8 cellular contexts compared by ENCODE assay signal in the genomic region with DNA sequence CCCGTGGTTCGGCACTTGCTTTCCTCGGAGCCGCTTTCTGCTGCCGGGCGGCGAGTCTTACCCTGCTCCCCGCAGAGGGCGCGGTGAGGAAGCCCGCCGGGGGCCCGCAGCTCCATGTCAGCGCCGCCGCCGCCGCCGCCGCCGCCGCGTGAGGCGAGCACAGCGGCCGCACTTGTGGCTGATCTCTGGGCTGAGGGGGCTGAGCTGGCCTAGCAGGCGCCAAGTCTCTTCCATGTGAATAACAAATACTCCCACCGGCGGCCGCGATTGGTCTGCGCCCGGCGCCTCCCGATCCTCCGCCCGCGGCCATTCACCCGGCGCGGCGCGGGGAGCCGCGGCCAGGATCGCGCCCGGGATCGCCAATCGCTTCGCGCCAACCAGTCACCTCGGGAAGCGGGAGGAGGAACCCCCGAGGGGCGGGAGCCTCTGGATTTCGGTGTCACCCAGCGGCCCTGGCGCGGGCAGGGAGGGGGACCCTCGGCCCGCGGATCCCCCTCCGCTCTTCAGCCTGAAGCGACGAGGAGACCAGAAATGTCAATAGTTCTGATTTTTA. TPM values are rescaled to one million over a fixed set of nuclear protein-coding genes. Genes with fewer than 3 reads are reported as not detected.
DNase-seq lines count a peak whose midpoint lies in the region; ATAC-seq and TF ChIP-seq lines count a peak whose summit lies in the region.

GRM8 (minus strand) TSS at position 206 of the 553 bp plus-strand sequence.

- no peaks in the 10 kb centered on the region for H3K9me2 ChIP-seq in GM23248 (ENCODE audit: insufficient read depth)

- H3K4me3 ChIP-seq in GM23248 (peak within 1 kb of the TSS; percentile 90), gastroesophageal sphincter (peak within 1 kb of the TSS; percentile 49 to 73), neural progenitor cell (peak within 1 kb of the TSS; percentile 79)

- in situ Hi-C loops in GM23248 (cut with MboI), result no loop called here

- H3K36me3 ChIP-seq in GM23248 (ENCODE audit: low read depth) (no peaks in the 10 kb centered on the region), gastroesophageal sphincter (no peaks in the 10 kb centered on the region), neural progenitor cell (no peaks in the 10 kb centered on the region)

- 2% methylated on average over 40 to 44 of the region's 66 CpGs for WGBS in GM23248 (ENCODE audit: low coverage in 1 of 2, low lambda C conversion rate in 2 of 2, missing lambda C conversion rate in 2 of 2), 2 experiments
- 0% methylated on average over 6 of the region's 66 CpGs; no CpG with 5 or more reads in 1 of the 2 donors for WGBS in gastroesophageal sphincter (ENCODE audit: low coverage in 1 of 2), 2 donors

- H3F3A ChIP-seq in GM23248 (ENCODE audit: insufficient read depth) (no peaks in the 10 kb centered on the region), neural progenitor cell (ENCODE audit: low read depth) (peaks cover 16% of the 10 kb centered on the region)

- TF ChIP-seq POLR2A in gastroesophageal sphincter (IDR thresholded peaks at IDR 0.05), result no peak

- intact Hi-C loops in Calu3 (cut with micrococcal nuclease; ENCODE audit: unreplicated experiment), result loop anchor here (5.0 kb wide), 3 partner anchors 146 to 259 kb away; no protein-coding TSS in a partner anchor

- H4K20me1 ChIP-seq in GM23248 (ENCODE audit: insufficient read depth) (no peaks in the 10 kb centered on the region), neural progenitor cell (ENCODE audit: low read depth) (peaks cover 20% of the 10 kb centered on the region)

- H3K79me2 ChIP-seq in GM23248 (ENCODE audit: insufficient read depth), result no peaks in the 10 kb centered on the region
- no peaks in the 10 kb centered on the region for H3K79me2 ChIP-seq in neural progenitor cell (ENCODE audit: low read depth)

- H3K9ac ChIP-seq in GM23248 (peak within 1 kb of the TSS; percentile 42), neural progenitor cell (no peak within 1 kb of the TSS)

- ATAC-seq in gastroesophageal sphincter, result peak; percentile 77

- H2AFZ ChIP-seq in GM23248 (peak within 1 kb of the TSS; percentile 96), neural progenitor cell (replicated peaks) (peak within 1 kb of the TSS; percentile 94)

- H3K9me3 ChIP-seq in GM23248 (ENCODE audit: low read depth), result no peaks in the 10 kb centered on the region
- H3K9me3 ChIP-seq in gastroesophageal sphincter, result no peaks in the 10 kb centered on the region
- H3K9me3 ChIP-seq in neural progenitor cell (ENCODE audit: low read depth), result no peaks in the 10 kb centered on the region

- H3K36me3 Mint-ChIP-seq in Calu3 (ENCODE audit: insufficient read depth, unreplicated experiment), result peaks cover 23% of the 10 kb centered on the region
- H3K36me3 Mint-ChIP-seq in neural progenitor cell, result no peaks in the 10 kb centered on the region

- H3K27me3 ChIP-seq in GM23248 (replicated peaks; ENCODE audit: insufficient read depth) (peaks cover 45% of the 10 kb centered on the region), gastroesophageal sphincter (peaks cover 85% of the 10 kb centered on the region), neural progenitor cell (peaks cover 100% of the 10 kb centered on the region)

- BruUV-seq in Calu3 (replicated peaks; lab: Mats Ljungman, UMichigan), result no TSS peak

- peaks cover 7% of the 10 kb centered on the region for H3K4me1 Mint-ChIP-seq in Calu3 (ENCODE audit: low read depth, unreplicated experiment)
- peaks cover 7% of the 10 kb centered on the region for H3K4me1 Mint-ChIP-seq in neural progenitor cell

- H3K4me3 Mint-ChIP-seq in Calu3 (ENCODE audit: low read depth, unreplicated experiment) (peak within 1 kb of the TSS; percentile 84), neural progenitor cell (peak within 1 kb of the TSS; percentile 90)

- H3K4me2 ChIP-seq in GM23248 (ENCODE audit: unreplicated experiment) (peak within 1 kb of the TSS; percentile 94), neural progenitor cell (peak within 1 kb of the TSS; percentile 99)

- H3K27ac Mint-ChIP-seq in Calu3 (ENCODE audit: unreplicated experiment) (no peak within 1 kb of the TSS), neural progenitor cell (no peak within 1 kb of the TSS)

- H3K27me3 Mint-ChIP-seq in Calu3 (ENCODE audit: unreplicated experiment), result peaks cover 87% of the 10 kb centered on the region
- H3K27me3 Mint-ChIP-seq in neural progenitor cell (ENCODE audit: insufficient read depth, low read depth), result peaks cover 34% of the 10 kb centered on the region

- no peak for TF ChIP-seq CTCF in Calu3 (IDR thresholded peaks at IDR 0.05; ENCODE audit: unreplicated experiment)
- peak in 2 of 4 experiments; percentile 7 to 19 for TF ChIP-seq CTCF in gastroesophageal sphincter (IDR thresholded peaks at IDR 0.05)
- TF ChIP-seq CTCF in neural progenitor cell (IDR thresholded peaks at IDR 0.05), result no peak

- DNase-seq in Calu3 (peak; percentile 49), GM23248 (peak; percentile 69), NCI-H2171 treated with DMSO at 0.1 percent for 48 hours (lab: John Stamatoyannopoulos, UW) (peak; percentile 87), activated gamma-delta T cell (lab: John Stamatoyannopoulos, UW) (peak; percentile 11), neural progenitor cell (ENCODE audit: low spot score) (peak; percentile 87), HT-29 (ENCODE audit: low spot score) (no peak), KG1 (lab: John Stamatoyannopoulos, UW) (no peak)

- no peak for TF ChIP-seq EP300 in gastroesophageal sphincter (IDR thresholded peaks at IDR 0.05)

- H3K4me1 ChIP-seq in GM23248 (ENCODE audit: insufficient read depth), result no peaks in the 10 kb centered on the region
- H3K4me1 ChIP-seq in gastroesophageal sphincter, result peaks cover 0 to 42% (median 14%) of the 10 kb centered on the region in 3 donors
- peaks cover 6% of the 10 kb centered on the region for H3K4me1 ChIP-seq in neural progenitor cell

- CTCF ChIA-PET in Calu3 (lab: Charles Lee), result interaction anchor here (1.8 to 2.4 kb wide), 2 partner anchors 145 to 449 kb away, joined by 10 to 11 read pairs; no protein-coding TSS in a partner anchor

- H3K27ac ChIP-seq in GM23248 (no peak within 1 kb of the TSS), gastroesophageal sphincter (peak within 1 kb of the TSS in 3 of 4 donors; percentile 3 to 66 (median 63)), neural progenitor cell (no peak within 1 kb of the TSS)

- no peaks in the 10 kb centered on the region for H3K9me3 Mint-ChIP-seq in Calu3 (ENCODE audit: low read depth, unreplicated experiment)
- H3K9me3 Mint-ChIP-seq in neural progenitor cell, result no peaks in the 10 kb centered on the region

RNA-seq across cellular contexts. Expression of gene GRM8, which starts in this region (rescaled TPM):
- total RNA-seq in Calu3 (2022) (0.24 and 0.40 TPM in 2 replicates), gastroesophageal sphincter (1 to 10 TPM in 1 of 4 donors, under 1 TPM in 2, not detected in 1; 0.07 to 3.4 (median 0.93) TPM), neural progenitor cell (ENCODE audit: low replicate concordance) (0.62 and 1.6 TPM in 2 replicates)
- not detected in 2 replicates for total RNA-seq in GM23248 (2014; rRNA removed; shearing (Covaris generic))
- not detected in 2 replicates for polyA plus RNA-seq in GM23248 (2016; fragmentation: Nextera tagmentation; extraction: Ambion mirVana)
- total RNA-seq in HT-29 (2014; rRNA removed; shearing (Covaris generic)), result not detected in 2 replicates

Comparison
In these comparisons a context has a peak if more than half of its experiments do, and no peak if none do; other contexts are left out.
1. Peak in DNase-seq in Calu3; RNA of the gene not detected or under 1 TPM.
2. Peak in DNase-seq, H3K4me3 ChIP-seq, H3K9ac ChIP-seq and H3K4me2 ChIP-seq in GM23248; RNA of the gene not detected or under 1 TPM.
3. DNase-seq: peak in NCI-H2171 treated with DMSO at 0.1 percent for 48 hours (single experiment), activated gamma-delta T cell (single experiment) and neural progenitor cell (single experiment); none in HT-29 (single experiment) and KG1 (single experiment).
4. H3K27ac ChIP-seq: peak in gastroesophageal sphincter (3 of 4); none in GM23248 (single experiment) and neural progenitor cell (single experiment).
5. Peak in every context shown above with its lines, with median percentiles within 50 percentile points of each other: H3K4me3 ChIP-seq.